In genomic region chrX:12497832-12498591, GRCh38 we compare ENCODE assay signal across 9 cellular contexts.
DNase-seq lines count a peak whose midpoint lies in the region; ATAC-seq and TF ChIP-seq lines count a peak whose summit lies in the region.
"Had no signal": no experiment of that assay in that cellular context is flagged by ENCODE, and none has a peak within 500 bp of the region (broad histone marks: within the 10 kb centered on the region; RNA-seq: fewer than 3 reads in every experiment).

No MANE protein-coding gene starts in this region.

- peaks cover 81% of the 10 kb centered on the region for H3K27me3 ChIP-seq in BLaER1
- no peaks in the 10 kb centered on the region for H3K27me3 ChIP-seq in endodermal cell (ENCODE audit: control insufficient read depth, insufficient read depth, low read length, poor library complexity, severe bottlenecking)

- H3K4me3 ChIP-seq in BLaER1 (no peak overlapping the region), endodermal cell (ENCODE audit: low read length) (no peak overlapping the region)

- peak; percentile 30; the same call in 1 of the 2 replicates for TF ChIP-seq RAD21 in Ishikawa (IDR thresholded peaks at IDR 0.05; ENCODE audit: low read depth)

- H3K9ac ChIP-seq in BLaER1 (no peak overlapping the region), endodermal cell (ENCODE audit: extremely low read depth, low read length, poor library complexity, severe bottlenecking) (no peak overlapping the region)

- H3K36me3 Mint-ChIP-seq in endodermal cell (ENCODE audit: low read depth), result no peaks in the 10 kb centered on the region
- H3K36me3 Mint-ChIP-seq: activated naive CD8-positive, alpha-beta T cell treated with anti-CD3 and anti-CD28 coated beads, Interleukin-2, amount 10 ng/mL, durations not matched to agents 7 days and 5 days had no signal

- H3K4me2 ChIP-seq in BLaER1, result peak overlapping the region; percentile 36

- H3K27ac Mint-ChIP-seq in endodermal cell, result no peak overlapping the region
- H3K27ac Mint-ChIP-seq: activated naive CD8-positive, alpha-beta T cell treated with anti-CD3 and anti-CD28 coated beads, Interleukin-2, amount 10 ng/mL, durations not matched to agents 7 days and 5 days had no signal

- H3K4me3 Mint-ChIP-seq in endodermal cell, result no peak overlapping the region
- H3K4me3 Mint-ChIP-seq: activated naive CD8-positive, alpha-beta T cell treated with anti-CD3 and anti-CD28 coated beads, Interleukin-2, amount 10 ng/mL, durations not matched to agents 7 days and 5 days had no signal

- peak; percentile 85 for TF ChIP-seq CTCF in endodermal cell (conservative IDR thresholded peaks at IDR 0.05)

- no peaks in the 10 kb centered on the region for H3K36me3 ChIP-seq in BLaER1
- H3K36me3 ChIP-seq in endodermal cell (ENCODE audit: control insufficient read depth, insufficient read depth, low read length), result no peaks in the 10 kb centered on the region

- no peaks in the 10 kb centered on the region for H4K20me1 ChIP-seq in BLaER1

- H3K4me1 Mint-ChIP-seq in endodermal cell, result no peaks in the 10 kb centered on the region
- H3K4me1 Mint-ChIP-seq: activated naive CD8-positive, alpha-beta T cell treated with anti-CD3 and anti-CD28 coated beads, Interleukin-2, amount 10 ng/mL, durations not matched to agents 7 days and 5 days had no signal

- 77% methylated on average over 8 of the region's 8 CpGs; no CpG with 5 or more reads in 1 of the 2 experiments for WGBS in endodermal cell (ENCODE audit: insufficient coverage in 1 of 2, insufficient read length in 1 of 2), 2 experiments

- H3K9me3 Mint-ChIP-seq in endodermal cell, result no peaks in the 10 kb centered on the region
- H3K9me3 Mint-ChIP-seq: activated naive CD8-positive, alpha-beta T cell treated with anti-CD3 and anti-CD28 coated beads, Interleukin-2, amount 10 ng/mL, durations not matched to agents 7 days and 5 days had no signal

- TF ChIP-seq EP300 in Ishikawa (IDR thresholded peaks at IDR 0.05; ENCODE audit: borderline replicate concordance), result no peak

- H3K4me1 ChIP-seq in BLaER1 (peaks cover 15% of the 10 kb centered on the region), endodermal cell (ENCODE audit: control insufficient read depth, insufficient read depth, low read length) (no peaks in the 10 kb centered on the region)

- no peaks in the 10 kb centered on the region for H3K9me3 ChIP-seq in BLaER1
- no peaks in the 10 kb centered on the region for H3K9me3 ChIP-seq in endodermal cell (ENCODE audit: control insufficient read depth, low read length)

- peak; percentile 63 for ATAC-seq in GM18858 (IDR thresholded peaks at IDR 0.05; ENCODE audit: unreplicated experiment)

- DNase-seq in endodermal cell (peak; percentile 79), A172 (ENCODE audit: low spot score) (no peak), AG08395 (ENCODE audit: low spot score) (no peak), DMS79 treated with DMSO at 0.1 percent for 48 hours (lab: John Stamatoyannopoulos, UW) (no peak)
- no peak for DNase-seq in activated naive CD4-positive, alpha-beta T cell (lab: John Stamatoyannopoulos, UW)
- DNase-seq: activated naive CD8-positive, alpha-beta T cell treated with anti-CD3 and anti-CD28 coated beads, Interleukin-2, amount 10 ng/mL, durations not matched to agents 7 days and 5 days had no signal

- no peak overlapping the region for H3K27ac ChIP-seq in BLaER1
- H3K27ac ChIP-seq in endodermal cell (ENCODE audit: low read depth, low read length), result no peak overlapping the region

- no peaks in the 10 kb centered on the region for H3K27me3 Mint-ChIP-seq in endodermal cell (ENCODE audit: insufficient read depth)
- H3K27me3 Mint-ChIP-seq: activated naive CD8-positive, alpha-beta T cell treated with anti-CD3 and anti-CD28 coated beads, Interleukin-2, amount 10 ng/mL, durations not matched to agents 7 days and 5 days had no signal

TF ChIP-seq in Ishikawa, 13 proteins besides CTCF, POLR2A, EP300 and RAD21:
- TF ChIP-seq, protein P1, sequence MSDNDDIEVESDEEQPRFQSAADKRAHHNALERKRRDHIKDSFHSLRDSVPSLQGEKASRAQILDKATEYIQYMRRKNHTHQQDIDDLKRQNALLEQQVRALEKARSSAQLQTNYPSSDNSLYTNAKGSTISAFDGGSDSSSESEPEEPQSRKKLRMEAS (IDR thresholded peaks at IDR 0.05), result no peak
- TF ChIP-seq ZBTB7A (IDR thresholded peaks at IDR 0.05; ENCODE audit: low read depth) (no peak), NFIC (IDR thresholded peaks at IDR 0.05) (no peak)
- TF ChIP-seq, protein P2, sequence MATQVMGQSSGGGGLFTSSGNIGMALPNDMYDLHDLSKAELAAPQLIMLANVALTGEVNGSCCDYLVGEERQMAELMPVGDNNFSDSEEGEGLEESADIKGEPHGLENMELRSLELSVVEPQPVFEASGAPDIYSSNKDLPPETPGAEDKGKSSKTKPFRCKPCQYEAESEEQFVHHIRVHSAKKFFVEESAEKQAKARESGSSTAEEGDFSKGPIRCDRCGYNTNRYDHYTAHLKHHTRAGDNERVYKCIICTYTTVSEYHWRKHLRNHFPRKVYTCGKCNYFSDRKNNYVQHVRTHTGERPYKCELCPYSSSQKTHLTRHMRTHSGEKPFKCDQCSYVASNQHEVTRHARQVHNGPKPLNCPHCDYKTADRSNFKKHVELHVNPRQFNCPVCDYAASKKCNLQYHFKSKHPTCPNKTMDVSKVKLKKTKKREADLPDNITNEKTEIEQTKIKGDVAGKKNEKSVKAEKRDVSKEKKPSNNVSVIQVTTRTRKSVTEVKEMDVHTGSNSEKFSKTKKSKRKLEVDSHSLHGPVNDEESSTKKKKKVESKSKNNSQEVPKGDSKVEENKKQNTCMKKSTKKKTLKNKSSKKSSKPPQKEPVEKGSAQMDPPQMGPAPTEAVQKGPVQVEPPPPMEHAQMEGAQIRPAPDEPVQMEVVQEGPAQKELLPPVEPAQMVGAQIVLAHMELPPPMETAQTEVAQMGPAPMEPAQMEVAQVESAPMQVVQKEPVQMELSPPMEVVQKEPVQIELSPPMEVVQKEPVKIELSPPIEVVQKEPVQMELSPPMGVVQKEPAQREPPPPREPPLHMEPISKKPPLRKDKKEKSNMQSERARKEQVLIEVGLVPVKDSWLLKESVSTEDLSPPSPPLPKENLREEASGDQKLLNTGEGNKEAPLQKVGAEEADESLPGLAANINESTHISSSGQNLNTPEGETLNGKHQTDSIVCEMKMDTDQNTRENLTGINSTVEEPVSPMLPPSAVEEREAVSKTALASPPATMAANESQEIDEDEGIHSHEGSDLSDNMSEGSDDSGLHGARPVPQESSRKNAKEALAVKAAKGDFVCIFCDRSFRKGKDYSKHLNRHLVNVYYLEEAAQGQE (IDR thresholded peaks at IDR 0.05; ENCODE audit: low read depth), result no peak
